Comparison of ENCODE assay signal across 13 cellular contexts in the genomic region with DNA sequence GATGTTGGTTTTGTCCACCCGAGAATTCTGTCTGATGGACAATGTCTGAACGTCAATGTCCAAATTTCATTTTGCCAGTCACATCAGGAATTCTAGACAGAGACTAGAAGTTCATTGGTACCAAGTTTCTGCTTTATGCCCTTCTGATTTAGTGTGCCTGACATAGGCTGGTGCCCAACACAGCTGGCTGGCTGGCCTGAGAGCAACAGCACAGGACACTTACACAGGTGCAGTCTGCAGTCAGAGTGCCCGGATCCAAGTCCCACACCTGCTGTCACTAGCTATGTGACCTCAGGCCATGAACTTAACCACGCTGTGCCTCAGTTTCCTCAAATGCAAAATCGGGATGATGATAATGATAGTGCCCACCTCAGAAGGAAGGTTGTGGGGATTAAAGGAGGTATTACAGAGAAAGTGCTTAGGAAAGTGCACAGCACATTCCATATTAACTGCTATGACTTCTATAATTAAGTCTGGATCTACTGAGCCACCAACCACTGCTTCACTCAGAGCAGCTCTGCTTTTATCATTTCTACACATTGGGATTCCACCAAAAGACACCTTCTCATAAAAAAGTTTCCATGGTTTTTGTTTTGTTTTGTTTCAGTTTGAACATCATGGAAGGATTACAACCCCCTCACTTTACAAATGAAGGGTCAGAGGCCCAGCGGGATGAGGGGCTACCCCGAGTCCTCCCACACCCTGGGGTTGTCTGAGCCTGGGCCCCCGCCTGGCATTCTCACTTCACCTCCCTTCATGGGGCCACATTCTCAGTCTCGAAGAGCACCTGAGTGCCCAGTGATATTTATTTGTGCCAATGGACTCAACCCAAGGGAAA.
DNase-seq lines count a peak whose midpoint lies in the region; ATAC-seq, FAIRE-seq and TF ChIP-seq lines count a peak whose summit lies in the region.
"Had no signal": no experiment of that assay in that cellular context is flagged by ENCODE, and none has a peak within 500 bp of the region (broad histone marks: within the 10 kb centered on the region; RNA-seq: fewer than 3 reads in every experiment).

No MANE protein-coding gene starts in this region.

- H3K36me3 Mint-ChIP-seq in activated T-cell treated with anti-CD3 and anti-CD28 coated beads, Interleukin-2, amount 50 U/mL, for 72 hours (ENCODE audit: insufficient read depth in 2 of 2): peaks cover 14 to 18% of the 10 kb centered on the region in 2 donors
- peaks cover 4% of the 10 kb centered on the region for H3K36me3 Mint-ChIP-seq in HFFc6 (ENCODE audit: low read depth)

- H3K9me3 Mint-ChIP-seq in activated T-cell treated with anti-CD3 and anti-CD28 coated beads, Interleukin-2, amount 50 U/mL, for 72 hours: peaks cover 10 to 12% of the 10 kb centered on the region in 2 donors
- H3K9me3 Mint-ChIP-seq in HFFc6: no peaks in the 10 kb centered on the region; the same call in 1 of the 2 replicates

- H3K9me3 ChIP-seq in right atrium auricular region: no peaks in the 10 kb centered on the region

- TF ChIP-seq CTCF in right atrium auricular region (IDR thresholded peaks at IDR 0.05): no peak
- TF ChIP-seq CTCF in HFFc6 (IDR thresholded peaks at IDR 0.05): no peak

- no peaks in the 10 kb centered on the region for H3K36me3 ChIP-seq in right atrium auricular region

- ATAC-seq in HG03045 (IDR thresholded peaks at IDR 0.05; ENCODE audit: unreplicated experiment) (peak; percentile 72), GM19023 (IDR thresholded peaks at IDR 0.05; ENCODE audit: unreplicated experiment) (no peak)
- ATAC-seq in activated T-cell treated with anti-CD3 and anti-CD28 coated beads, Interleukin-2, amount 50 U/mL, for 72 hours (replicated peaks in 1 of 2): peak; percentile 77 to 85
- ATAC-seq: left cardiac atrium; naive thymus-derived CD8-positive, alpha-beta T cell; sciatic nerve had no signal

- peak; percentile 84 for FAIRE-seq in GM12891 (lab: Jason Lieb, UNC)

- DNase-seq in GM12891 (ENCODE audit: insufficient read length, low spot score) (no peak), right atrium auricular region (ENCODE audit: low spot score) (no peak), NOMO-1 treated with DMSO at 0.1 percent for 48 hours (lab: John Stamatoyannopoulos, UW; ENCODE audit: unreplicated experiment) (no peak), HFFc6 (no peak)
- DNase-seq in activated T-cell treated with anti-CD3 and anti-CD28 coated beads, Interleukin-2, amount 50 U/mL, for 72 hours: peak; percentile 43 to 53
- peak; percentile 57 for DNase-seq in stimulated activated CD4-positive, alpha-beta T cell treated with anti-CD3 and anti-CD28 coated beads, Interleukin-4, amount 100 ng/mL, for 1 hour
- DNase-seq: head of caudate nucleus; left cardiac atrium; naive thymus-derived CD8-positive, alpha-beta T cell; SW 1271 had no signal

- H3K27me3 ChIP-seq in right atrium auricular region: no peaks in the 10 kb centered on the region

- H3K4me3 ChIP-seq in right atrium auricular region: no peak overlapping the region

- peak overlapping the region; percentile 71 to 76 for H3K4me3 Mint-ChIP-seq in activated T-cell treated with anti-CD3 and anti-CD28 coated beads, Interleukin-2, amount 50 U/mL, for 72 hours
- no peak overlapping the region for H3K4me3 Mint-ChIP-seq in HFFc6
- H3K4me3 Mint-ChIP-seq: naive thymus-derived CD8-positive, alpha-beta T cell had no signal

- peaks cover 19% of the 10 kb centered on the region for H3K27me3 Mint-ChIP-seq in activated T-cell treated with anti-CD3 and anti-CD28 coated beads, Interleukin-2, amount 50 U/mL, for 72 hours (ENCODE audit: low read depth)
- peaks cover 3% of the 10 kb centered on the region for H3K27me3 Mint-ChIP-seq in HFFc6 (ENCODE audit: insufficient read depth)

- no peak overlapping the region for H3K27ac ChIP-seq in right atrium auricular region

- TF ChIP-seq POLR2A in GM12891 (IDR thresholded peaks at IDR 0.05; ENCODE audit: low read depth, low read length): no peak

- H3K27ac Mint-ChIP-seq in activated T-cell treated with anti-CD3 and anti-CD28 coated beads, Interleukin-2, amount 50 U/mL, for 72 hours: peak overlapping the region; percentile 83
- H3K27ac Mint-ChIP-seq in HFFc6: no peak overlapping the region

- no peaks in the 10 kb centered on the region for H3K4me1 ChIP-seq in right atrium auricular region

- H3K4me1 Mint-ChIP-seq in activated T-cell treated with anti-CD3 and anti-CD28 coated beads, Interleukin-2, amount 50 U/mL, for 72 hours (ENCODE audit: low read depth): peaks cover 52% of the 10 kb centered on the region
- peaks cover 35% of the 10 kb centered on the region for H3K4me1 Mint-ChIP-seq in HFFc6 (ENCODE audit: low read depth)

TF ChIP-seq in GM12891, 5 proteins besides CTCF, POLR2A, EP300 and RAD21:
- TF ChIP-seq PAX5 (IDR thresholded peaks at IDR 0.05; ENCODE audit: insufficient read depth, low read length, severe bottlenecking) (no peak), SPI1 (IDR thresholded peaks at IDR 0.05; ENCODE audit: low read depth, low read length) (no peak), TAF1 (IDR thresholded peaks at IDR 0.05; ENCODE audit: low read depth, low read length) (no peak)

Comparison
In these comparisons a context has a peak if more than half of its experiments do, and no peak if none do; other contexts are left out.
1. DNase-seq: peak in activated T-cell treated with anti-CD3 and anti-CD28 coated beads, Interleukin-2, amount 50 U/mL, for 72 hours (2 of 2) and stimulated activated CD4-positive, alpha-beta T cell treated with anti-CD3 and anti-CD28 coated beads, Interleukin-4, amount 100 ng/mL, for 1 hour (single experiment); none in GM12891 (single experiment), right atrium auricular region (single experiment), NOMO-1 treated with DMSO at 0.1 percent for 48 hours (single experiment) and HFFc6 (single experiment).